ENCODE assay signal across 8 cellular contexts in genomic region chr19:1243768-1244692, GRCh38. TPM values are rescaled to one million over a fixed set of nuclear protein-coding genes. Genes with fewer than 3 reads are reported as not detected.
A peak's percentile ranks its signal among the peaks of the same experiment; 100 is the strongest.
DNase-seq lines count a peak whose midpoint lies in the region; ATAC-seq and TF ChIP-seq lines count a peak whose summit lies in the region.

No MANE protein-coding gene starts in this region.

- H3K27ac Mint-ChIP-seq in activated CD4-positive, alpha-beta T cell treated with anti-CD3 and anti-CD28 coated beads, Interleukin-2, amount 10 ng/mL, durations not matched to agents 24 days and 14 days, result peak overlapping the region; percentile 85

- 45 to 58% methylated on average over 18 to 28 of the region's 33 CpGs for WGBS in lower leg skin, 2 donors

- peaks cover 18% of the 10 kb centered on the region for H3K4me1 Mint-ChIP-seq in activated CD4-positive, alpha-beta T cell treated with anti-CD3 and anti-CD28 coated beads, Interleukin-2, amount 10 ng/mL, durations not matched to agents 24 days and 14 days

- H3K9me3 Mint-ChIP-seq in activated CD4-positive, alpha-beta T cell treated with anti-CD3 and anti-CD28 coated beads, Interleukin-2, amount 10 ng/mL, durations not matched to agents 24 days and 14 days, result no peaks in the 10 kb centered on the region

- no peak for ATAC-seq in GM18511 (IDR thresholded peaks at IDR 0.05; ENCODE audit: unreplicated experiment)

- peaks cover 7% of the 10 kb centered on the region for H3K36me3 Mint-ChIP-seq in activated CD4-positive, alpha-beta T cell treated with anti-CD3 and anti-CD28 coated beads, Interleukin-2, amount 10 ng/mL, durations not matched to agents 24 days and 14 days (ENCODE audit: low read depth)

- H3K4me3 ChIP-seq in coronary artery (peak overlapping the region; percentile 67), lower leg skin (ENCODE audit: low read depth, poor library complexity, severe bottlenecking) (no peak overlapping the region)

- H3K4me3 Mint-ChIP-seq in activated CD4-positive, alpha-beta T cell treated with anti-CD3 and anti-CD28 coated beads, Interleukin-2, amount 10 ng/mL, durations not matched to agents 24 days and 14 days, result peak overlapping the region; percentile 64

- intact Hi-C loops in activated CD4-positive, alpha-beta T cell treated with anti-CD3 and anti-CD28 coated beads, Interleukin-2, amount 10 ng/mL, durations not matched to agents 24 days and 14 days (cut with micrococcal nuclease), result loop anchor here (1.0 to 5.0 kb wide), 3 partner anchors 22 to 177 kb away; partner anchors contain the start of gene ARHGAP45
- intact Hi-C loops in lower leg skin (cut with DNase I; ENCODE audit: low total_unique reads), result loop anchor here (2.0 kb wide), 1 partner anchor 23 kb away; no protein-coding TSS in a partner anchor

- DNase-seq in SIG-M5 treated with dmso at 0.1 percent for 504 hours (lab: John Stamatoyannopoulos, UW; ENCODE audit: unreplicated experiment), result peak; percentile 70
- no peak for DNase-seq in SIG-M5 (lab: John Stamatoyannopoulos, UW)
- DNase-seq in NCI-H2196 (lab: John Stamatoyannopoulos, UW; ENCODE audit: unreplicated experiment), result peak; percentile 82
- DNase-seq in activated CD4-positive, alpha-beta T cell treated with anti-CD3 and anti-CD28 coated beads, Interleukin-2, amount 10 ng/mL, durations not matched to agents 24 days and 14 days, result peak; percentile 96
- no peak for DNase-seq in coronary artery (ENCODE audit: low spot score)
- DNase-seq in lower leg skin (ENCODE audit: low spot score in 2 of 2), result peak; percentile 85 to 97
- DNase-seq in stimulated activated CD4-positive, alpha-beta T cell treated with anti-CD3 and anti-CD28 coated beads, Interleukin-4, amount 100 ng/mL, for 48 hours (ENCODE audit: low read depth in 2 of 2), result peak; percentile 78 to 83

- peak; percentile 94 for TF ChIP-seq CTCF in coronary artery (IDR thresholded peaks at IDR 0.05)
- peak in 1 of 3 donors; percentile 86 for TF ChIP-seq CTCF in lower leg skin (IDR thresholded peaks at IDR 0.05)

- H3K27ac ChIP-seq in coronary artery, result peak overlapping the region; percentile 91 to 95

- H3K27me3 Mint-ChIP-seq in activated CD4-positive, alpha-beta T cell treated with anti-CD3 and anti-CD28 coated beads, Interleukin-2, amount 10 ng/mL, durations not matched to agents 24 days and 14 days, result peaks cover 4% of the 10 kb centered on the region

- TF ChIP-seq POLR2A in lower leg skin (IDR thresholded peaks at IDR 0.05), result no peak

RNA-seq across cellular contexts. Expression of gene ATP5F1D, which starts 2.5 kb away (rescaled TPM):
- 254 and 269 TPM in 2 replicates for total RNA-seq in activated CD4-positive, alpha-beta T cell treated with anti-CD3 and anti-CD28 coated beads, Interleukin-2, amount 10 ng/mL, durations not matched to agents 24 days and 14 days
- total RNA-seq in lower leg skin, result 100 to 1,000 TPM; 121 to 198 (median 146) TPM

RNA-seq across cellular contexts. Expression of gene MIDN, which starts 4.4 kb away (rescaled TPM):
- total RNA-seq in activated CD4-positive, alpha-beta T cell treated with anti-CD3 and anti-CD28 coated beads, Interleukin-2, amount 10 ng/mL, durations not matched to agents 24 days and 14 days, result 72.3 and 82.4 TPM in 2 replicates
- total RNA-seq in lower leg skin, result 100 to 1,000 TPM in 1 of 4 donors, 10 to 100 TPM in 3; 59.7 to 119 (median 78.7) TPM

RNA-seq across cellular contexts. Expression of gene CBARP, which starts 6.2 kb away (rescaled TPM):
- 1.7 and 1.9 TPM in 2 replicates for total RNA-seq in activated CD4-positive, alpha-beta T cell treated with anti-CD3 and anti-CD28 coated beads, Interleukin-2, amount 10 ng/mL, durations not matched to agents 24 days and 14 days
- 10 to 100 TPM in 3 of 4 donors, 1 to 10 TPM in 1; 8.1 to 16.7 (median 13.6) TPM for total RNA-seq in lower leg skin

RNA-seq across cellular contexts. Expression of gene CIRBP, which starts 25.1 kb away (rescaled TPM):
- total RNA-seq in activated CD4-positive, alpha-beta T cell treated with anti-CD3 and anti-CD28 coated beads, Interleukin-2, amount 10 ng/mL, durations not matched to agents 24 days and 14 days, result 237 TPM in 2 replicates
- 100 to 1,000 TPM; 496 to 546 (median 545) TPM for total RNA-seq in lower leg skin

RNA-seq across cellular contexts. Expression of gene FAM174C, which starts 31.3 kb away (rescaled TPM):
- total RNA-seq in activated CD4-positive, alpha-beta T cell treated with anti-CD3 and anti-CD28 coated beads, Interleukin-2, amount 10 ng/mL, durations not matched to agents 24 days and 14 days, result 115 and 126 TPM in 2 replicates
- total RNA-seq in lower leg skin, result 10 to 100 TPM; 66.3 to 74.1 (median 68.8) TPM

Comparison
In these comparisons a context has a peak if more than half of its experiments do, and no peak if none do; other contexts are left out.
1. DNase-seq: peak in SIG-M5 treated with dmso at 0.1 percent for 504 hours (single experiment), NCI-H2196 (single experiment), activated CD4-positive, alpha-beta T cell treated with anti-CD3 and anti-CD28 coated beads, Interleukin-2, amount 10 ng/mL, durations not matched to agents 24 days and 14 days (single experiment), lower leg skin (2 of 2) and stimulated activated CD4-positive, alpha-beta T cell treated with anti-CD3 and anti-CD28 coated beads, Interleukin-4, amount 100 ng/mL, for 48 hours (2 of 2); none in SIG-M5 (single experiment) and coronary artery (single experiment).